12 cellular contexts compared by ENCODE assay signal in the genomic region with DNA sequence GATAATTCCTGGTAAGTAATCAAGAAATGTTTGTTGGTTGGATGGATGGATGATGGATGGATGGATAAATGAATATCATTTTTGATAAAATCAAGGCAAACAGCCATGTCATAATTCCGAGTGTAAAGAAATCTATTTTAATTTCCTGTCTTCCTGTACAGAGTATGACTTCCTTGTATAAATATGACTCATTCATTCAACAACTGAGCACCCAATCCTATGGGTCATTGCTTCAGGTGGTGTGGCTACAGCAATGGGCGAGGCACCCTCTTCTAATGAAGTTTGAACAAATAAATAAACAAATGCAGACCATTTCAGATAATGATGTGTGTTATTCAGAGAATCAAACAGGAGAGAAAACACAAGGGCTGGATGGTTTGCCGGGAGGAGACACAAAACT.
A peak's percentile ranks its signal among the peaks of the same experiment; 100 is the strongest.
DNase-seq lines count a peak whose midpoint lies in the region; ATAC-seq and TF ChIP-seq lines count a peak whose summit lies in the region.
"Had no signal": no experiment of that assay in that cellular context is flagged by ENCODE, and none has a peak within 500 bp of the region (broad histone marks: within the 10 kb centered on the region; RNA-seq: fewer than 3 reads in every experiment).

No MANE protein-coding gene starts in this region.

- TF ChIP-seq POLR2A in stomach (IDR thresholded peaks at IDR 0.05) = no peak

- H3K27ac ChIP-seq in RWPE2 (ENCODE audit: poor library complexity, severe bottlenecking) (no peak overlapping the region), stomach (peak overlapping the region in 2 of 5 donors; percentile 16 to 80)
- H3K27ac ChIP-seq: gastroesophageal sphincter, skin epidermis had no signal

- H3K27me3 Mint-ChIP-seq in activated T-cell treated with anti-CD3 and anti-CD28 coated beads, Interleukin-2, amount 50 U/mL, for 24 hours = no peaks in the 10 kb centered on the region
- H3K27me3 Mint-ChIP-seq in activated T-cell treated with anti-CD3 and anti-CD28 coated beads, Interleukin-2, amount 50 U/mL, for 72 hours (ENCODE audit: low read depth) = no peaks in the 10 kb centered on the region
- peaks cover 8% of the 10 kb centered on the region for H3K27me3 Mint-ChIP-seq in nephron progenitor cell (ENCODE audit: low read depth, poor library complexity)

- intact Hi-C loops in stomach (cut with DNase I; ENCODE audit: low total_unique reads) = no loop called here

- no peaks in the 10 kb centered on the region for H3K36me3 ChIP-seq in RWPE2 (ENCODE audit: low read depth)
- no peaks in the 10 kb centered on the region for H3K36me3 ChIP-seq in stomach
- H3K36me3 ChIP-seq: gastroesophageal sphincter had no signal

- no peak for ATAC-seq in activated T-cell treated with anti-CD3 and anti-CD28 coated beads, Interleukin-2, amount 50 U/mL, for 72 hours (replicated peaks in 1 of 2)
- ATAC-seq in RWPE2 (ENCODE audit: low read depth) = peak; percentile 98
- ATAC-seq in esophagus mucosa = peak; percentile 96
- no peak for ATAC-seq in HG02884 (IDR thresholded peaks at IDR 0.05; ENCODE audit: unreplicated experiment)
- ATAC-seq in HG03457 (IDR thresholded peaks at IDR 0.05; ENCODE audit: unreplicated experiment) = no peak
- ATAC-seq: gastroesophageal sphincter had no signal

- no peaks in the 10 kb centered on the region for H3K9me3 ChIP-seq in RWPE2 (ENCODE audit: severe bottlenecking)
- no peaks in the 10 kb centered on the region for H3K9me3 ChIP-seq in stomach
- H3K9me3 ChIP-seq: gastroesophageal sphincter had no signal

- H3K36me3 Mint-ChIP-seq in activated T-cell treated with anti-CD3 and anti-CD28 coated beads, Interleukin-2, amount 50 U/mL, for 24 hours (ENCODE audit: low read depth) = peaks cover 3% of the 10 kb centered on the region
- H3K36me3 Mint-ChIP-seq in activated T-cell treated with anti-CD3 and anti-CD28 coated beads, Interleukin-2, amount 50 U/mL, for 72 hours (ENCODE audit: insufficient read depth in 2 of 2) = peaks cover 0 to 2% of the 10 kb centered on the region in 2 donors
- no peaks in the 10 kb centered on the region for H3K36me3 Mint-ChIP-seq in nephron progenitor cell (ENCODE audit: low read depth)

- no peak overlapping the region for H3K4me3 ChIP-seq in RWPE2 (ENCODE audit: severe bottlenecking)
- H3K4me3 ChIP-seq in stomach = no peak overlapping the region
- H3K4me3 ChIP-seq: gastroesophageal sphincter, skin epidermis had no signal

- no peak for TF ChIP-seq CTCF in RWPE2 (IDR thresholded peaks at IDR 0.05; ENCODE audit: poor library complexity, severe bottlenecking)
- no peak for TF ChIP-seq CTCF in stomach (IDR thresholded peaks at IDR 0.05)
- TF ChIP-seq CTCF in nephron progenitor cell (IDR thresholded peaks at IDR 0.05) = no peak

- WGBS in stomach, 5 donors = 48 to 69% (median 58%) methylated on average over 3 of the region's 3 CpGs

- H3K27me3 ChIP-seq in RWPE2 (ENCODE audit: insufficient read depth, poor library complexity, severe bottlenecking) = no peaks in the 10 kb centered on the region
- H3K27me3 ChIP-seq in stomach = no peaks in the 10 kb centered on the region
- H3K27me3 ChIP-seq: gastroesophageal sphincter had no signal

- H3K4me3 Mint-ChIP-seq in activated T-cell treated with anti-CD3 and anti-CD28 coated beads, Interleukin-2, amount 50 U/mL, for 24 hours = no peak overlapping the region
- H3K4me3 Mint-ChIP-seq in activated T-cell treated with anti-CD3 and anti-CD28 coated beads, Interleukin-2, amount 50 U/mL, for 72 hours = peak overlapping the region in 1 of 2 donors; percentile 37
- H3K4me3 Mint-ChIP-seq in nephron progenitor cell = no peak overlapping the region

- TF ChIP-seq EP300 in stomach (IDR thresholded peaks at IDR 0.05) = no peak

- H3K4me1 ChIP-seq in RWPE2 (ENCODE audit: insufficient read depth, poor library complexity, severe bottlenecking) (peaks cover 21% of the 10 kb centered on the region), stomach (peaks cover 3 to 38% (median 12%) of the 10 kb centered on the region in 4 donors)

- peaks cover 86% of the 10 kb centered on the region for H3K4me1 Mint-ChIP-seq in activated T-cell treated with anti-CD3 and anti-CD28 coated beads, Interleukin-2, amount 50 U/mL, for 24 hours (ENCODE audit: low read depth)
- H3K4me1 Mint-ChIP-seq in activated T-cell treated with anti-CD3 and anti-CD28 coated beads, Interleukin-2, amount 50 U/mL, for 72 hours (ENCODE audit: low read depth) = peaks cover 90% of the 10 kb centered on the region
- peaks cover 29% of the 10 kb centered on the region for H3K4me1 Mint-ChIP-seq in nephron progenitor cell

- H3K9me3 Mint-ChIP-seq in activated T-cell treated with anti-CD3 and anti-CD28 coated beads, Interleukin-2, amount 50 U/mL, for 24 hours = peaks cover 7% of the 10 kb centered on the region
- H3K9me3 Mint-ChIP-seq in activated T-cell treated with anti-CD3 and anti-CD28 coated beads, Interleukin-2, amount 50 U/mL, for 72 hours = peaks cover 0 to 2% of the 10 kb centered on the region in 2 donors
- H3K9me3 Mint-ChIP-seq in nephron progenitor cell = no peaks in the 10 kb centered on the region

- H3K27ac Mint-ChIP-seq in activated T-cell treated with anti-CD3 and anti-CD28 coated beads, Interleukin-2, amount 50 U/mL, for 24 hours = peak overlapping the region; percentile 31
- no peak overlapping the region for H3K27ac Mint-ChIP-seq in activated T-cell treated with anti-CD3 and anti-CD28 coated beads, Interleukin-2, amount 50 U/mL, for 72 hours
- no peak overlapping the region for H3K27ac Mint-ChIP-seq in nephron progenitor cell

- no peak for DNase-seq in activated T-cell treated with anti-CD3 and anti-CD28 coated beads, Interleukin-2, amount 50 U/mL, for 24 hours
- DNase-seq in activated T-cell treated with anti-CD3 and anti-CD28 coated beads, Interleukin-2, amount 50 U/mL, for 72 hours = no peak
- no peak for DNase-seq in RWPE2 (ENCODE audit: low spot score)
- DNase-seq in stomach = peak; percentile 41
- no peak for DNase-seq in nephron progenitor cell
- DNase-seq: activated CD8-positive, alpha-beta memory T cell treated with anti-CD3 and anti-CD28 coated beads, Interleukin-2, amount 50 U/mL, for 4 hours; NCI-H446 treated with DMSO at 0.1 percent for 48 hours had no signal

Comparison
In these comparisons a context has a peak if more than half of its experiments do, and no peak if none do; other contexts are left out.
1. ATAC-seq: peak in RWPE2 (single experiment) and esophagus mucosa (single experiment); none in activated T-cell treated with anti-CD3 and anti-CD28 coated beads, Interleukin-2, amount 50 U/mL, for 72 hours (0 of 2), HG02884 (single experiment) and HG03457 (single experiment).